ENCODE assay signal across 10 cellular contexts in the genomic region with DNA sequence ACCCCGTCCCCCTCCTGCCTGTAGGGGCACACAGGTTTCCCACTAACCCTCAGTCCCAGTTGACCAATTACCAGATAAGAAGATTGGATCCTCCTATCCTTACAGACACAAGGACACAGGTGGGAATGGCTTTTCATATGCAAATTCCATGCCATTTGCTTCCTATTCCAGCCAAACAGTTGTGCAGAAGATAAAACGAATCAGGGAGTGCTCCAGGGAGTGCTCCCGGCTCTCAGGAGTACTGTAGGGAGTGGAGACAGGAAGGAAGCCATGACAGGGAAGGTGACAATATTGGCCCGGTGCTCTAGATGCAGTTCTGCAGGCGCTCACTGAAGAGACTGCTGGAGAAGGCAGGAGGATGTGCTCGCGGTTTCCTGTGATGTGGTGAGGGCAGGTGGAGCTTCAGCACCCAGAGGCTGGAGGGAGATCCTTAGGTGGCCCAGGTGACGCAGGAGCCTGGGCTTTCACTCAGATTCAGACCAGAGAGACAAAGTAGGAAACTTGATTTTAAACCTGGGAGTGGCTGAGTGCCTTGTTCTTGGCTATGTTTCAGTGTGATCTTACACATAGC.
DNase-seq lines count a peak whose midpoint lies in the region; TF ChIP-seq lines count a peak whose summit lies in the region.
"Had no signal": no experiment of that assay in that cellular context is flagged by ENCODE, and none has a peak within 500 bp of the region (broad histone marks: within the 10 kb centered on the region; RNA-seq: fewer than 3 reads in every experiment).

No MANE protein-coding gene starts in this region.

- CTCF ChIA-PET in CD8-positive, alpha-beta memory T cell (lab: Charles Lee), result interaction anchor here (0.9 to 1.2 kb wide), 2 partner anchors 11 to 324 kb away, joined by 3 read pairs; no protein-coding TSS in a partner anchor
- CTCF ChIA-PET in activated naive CD4-positive, alpha-beta T cell treated with anti-CD3 and anti-CD28 coated beads, Interleukin-2, amount 10 ng/mL, durations not matched to agents 7 days and 5 days (lab: Charles Lee), result interaction anchor here (0.9 to 3.3 kb wide), 9 partner anchors 10 to 325 kb away, joined by 3 to 24 read pairs (median 5); no protein-coding TSS in a partner anchor

- peak overlapping the region; percentile 11 for H3K4me3 ChIP-seq in CD8-positive, alpha-beta memory T cell (ENCODE audit: low read length)

- H3K9me3 Mint-ChIP-seq in CD8-positive, alpha-beta memory T cell, result peaks cover 0 to 1% (median 0%) of the 10 kb centered on the region in 5 donors
- peaks cover 3% of the 10 kb centered on the region for H3K9me3 Mint-ChIP-seq in activated naive CD4-positive, alpha-beta T cell treated with anti-CD3 and anti-CD28 coated beads, Interleukin-2, amount 10 ng/mL, durations not matched to agents 7 days and 5 days
- H3K9me3 Mint-ChIP-seq in type B pancreatic cell, result no peaks in the 10 kb centered on the region
- H3K9me3 Mint-ChIP-seq: activated B cell treated with CpG ODN at 0.5 μM for 24 hours had no signal

- no peaks in the 10 kb centered on the region for H3K36me3 ChIP-seq in CD8-positive, alpha-beta memory T cell (ENCODE audit: insufficient read depth, low read length)
- H3K36me3 ChIP-seq: neutrophil had no signal

- peaks cover 0 to 1% (median 0%) of the 10 kb centered on the region in 3 donors for H3K36me3 Mint-ChIP-seq in CD8-positive, alpha-beta memory T cell
- H3K36me3 Mint-ChIP-seq in activated naive CD4-positive, alpha-beta T cell treated with anti-CD3 and anti-CD28 coated beads, Interleukin-2, amount 10 ng/mL, durations not matched to agents 7 days and 5 days, result peaks cover 25% of the 10 kb centered on the region
- no peaks in the 10 kb centered on the region for H3K36me3 Mint-ChIP-seq in type B pancreatic cell

- DNase-seq in CD8-positive, alpha-beta memory T cell, result peak; percentile 71 to 92 (median 86)
- DNase-seq in NK-92 (lab: John Stamatoyannopoulos, UW; ENCODE audit: unreplicated experiment) (peak; percentile 17), type B pancreatic cell (ENCODE audit: extremely low spot score, unreplicated experiment) (no peak), NCI-H187 (lab: John Stamatoyannopoulos, UW) (no peak), HUDEP-2 (lab: John Stamatoyannopoulos, UW; ENCODE audit: unreplicated experiment in 76 of 76) (no peak), SIG-M5 (lab: John Stamatoyannopoulos, UW) (no peak)
- DNase-seq in activated naive CD4-positive, alpha-beta T cell treated with anti-CD3 and anti-CD28 coated beads, Interleukin-2, amount 10 ng/mL, durations not matched to agents 7 days and 5 days, result peak; percentile 97
- DNase-seq in stimulated activated CD4-positive, alpha-beta T cell treated with anti-CD3 and anti-CD28 coated beads, Interleukin-12 subunit alpha, Interleukin-12 subunit beta, amount 100 ng/mL, for 24 hours (ENCODE audit: low read depth in 2 of 2), result peak; percentile 46 to 79
- DNase-seq: activated B cell treated with CpG ODN at 0.5 μM for 24 hours had no signal

- peaks cover 35% of the 10 kb centered on the region for H3K4me1 ChIP-seq in CD8-positive, alpha-beta memory T cell (ENCODE audit: insufficient read depth, low read length)

- TF ChIP-seq CTCF in type B pancreatic cell (conservative IDR thresholded peaks at IDR 0.05), result no peak

- peaks cover 32 to 40% (median 38%) of the 10 kb centered on the region in 3 donors for H3K4me1 Mint-ChIP-seq in CD8-positive, alpha-beta memory T cell
- peaks cover 56% of the 10 kb centered on the region for H3K4me1 Mint-ChIP-seq in activated naive CD4-positive, alpha-beta T cell treated with anti-CD3 and anti-CD28 coated beads, Interleukin-2, amount 10 ng/mL, durations not matched to agents 7 days and 5 days
- peaks cover 31% of the 10 kb centered on the region for H3K4me1 Mint-ChIP-seq in type B pancreatic cell (ENCODE audit: unreplicated experiment)

- no peaks in the 10 kb centered on the region for H3K27me3 ChIP-seq in CD8-positive, alpha-beta memory T cell (ENCODE audit: insufficient read depth, low read length, poor library complexity, severe bottlenecking)
- H3K27me3 ChIP-seq: neutrophil had no signal

- no peak overlapping the region for H3K27ac ChIP-seq in CD8-positive, alpha-beta memory T cell (ENCODE audit: low read depth, low read length)
- H3K27ac ChIP-seq: neutrophil had no signal

- POLR2A ChIA-PET in CD8-positive, alpha-beta memory T cell (lab: Charles Lee), result interaction anchor here (0.7 to 2.3 kb wide), 4 partner anchors 9 to 260 kb away, joined by 3 to 10 read pairs (median 3); a partner anchor contains a TSS

- peak overlapping the region; percentile 37 to 94 (median 70) for H3K27ac Mint-ChIP-seq in CD8-positive, alpha-beta memory T cell
- peak overlapping the region; percentile 68 for H3K27ac Mint-ChIP-seq in activated naive CD4-positive, alpha-beta T cell treated with anti-CD3 and anti-CD28 coated beads, Interleukin-2, amount 10 ng/mL, durations not matched to agents 7 days and 5 days
- H3K27ac Mint-ChIP-seq in type B pancreatic cell, result no peak overlapping the region
- H3K27ac Mint-ChIP-seq: activated B cell treated with CpG ODN at 0.5 μM for 24 hours had no signal

- peak overlapping the region; percentile 12 to 74 (median 61) for H3K4me3 Mint-ChIP-seq in CD8-positive, alpha-beta memory T cell
- peak overlapping the region; percentile 32 for H3K4me3 Mint-ChIP-seq in activated naive CD4-positive, alpha-beta T cell treated with anti-CD3 and anti-CD28 coated beads, Interleukin-2, amount 10 ng/mL, durations not matched to agents 7 days and 5 days
- no peak overlapping the region for H3K4me3 Mint-ChIP-seq in type B pancreatic cell
- H3K4me3 Mint-ChIP-seq: activated B cell treated with CpG ODN at 0.5 μM for 24 hours had no signal

- peaks cover 0 to 5% of the 10 kb centered on the region in 2 donors for H3K27me3 Mint-ChIP-seq in CD8-positive, alpha-beta memory T cell
- peaks cover 41% of the 10 kb centered on the region for H3K27me3 Mint-ChIP-seq in activated naive CD4-positive, alpha-beta T cell treated with anti-CD3 and anti-CD28 coated beads, Interleukin-2, amount 10 ng/mL, durations not matched to agents 7 days and 5 days
- peaks cover 4% of the 10 kb centered on the region for H3K27me3 Mint-ChIP-seq in type B pancreatic cell

- H3K9me3 ChIP-seq in CD8-positive, alpha-beta memory T cell (ENCODE audit: low read length), result no peaks in the 10 kb centered on the region
- H3K9me3 ChIP-seq: neutrophil had no signal

Comparison
In these comparisons a context has a peak if more than half of its experiments do, and no peak if none do; other contexts are left out.
1. DNase-seq: peak in CD8-positive, alpha-beta memory T cell (5 of 5), NK-92 (single experiment), activated naive CD4-positive, alpha-beta T cell treated with anti-CD3 and anti-CD28 coated beads, Interleukin-2, amount 10 ng/mL, durations not matched to agents 7 days and 5 days (single experiment) and stimulated activated CD4-positive, alpha-beta T cell treated with anti-CD3 and anti-CD28 coated beads, Interleukin-12 subunit alpha, Interleukin-12 subunit beta, amount 100 ng/mL, for 24 hours (2 of 2); none in type B pancreatic cell (single experiment), NCI-H187 (0 of 2), HUDEP-2 (0 of 76) and SIG-M5 (single experiment).